Comparison of ENCODE assay signal across 11 cellular contexts in the genomic region with DNA sequence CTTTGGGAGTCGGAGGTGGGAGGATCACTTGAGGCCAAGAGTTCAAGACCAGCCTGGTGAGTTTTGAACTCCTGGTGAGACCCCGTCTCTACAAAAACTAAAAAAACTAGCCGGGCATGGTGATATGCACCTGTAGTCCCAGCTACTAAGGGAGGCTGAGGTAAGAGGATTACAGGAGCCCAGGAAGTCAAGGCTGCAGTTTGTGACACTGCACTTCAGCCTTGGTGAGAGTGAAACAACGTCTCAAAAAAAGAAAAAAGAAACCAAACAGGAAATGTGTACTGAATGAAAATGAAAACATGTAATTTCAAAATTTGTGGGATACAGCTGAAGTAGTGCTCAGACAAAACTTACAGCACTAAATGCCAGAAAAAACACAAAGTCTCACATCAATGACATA. TPM values are rescaled to one million over a fixed set of nuclear protein-coding genes. Genes with fewer than 3 reads are reported as not detected.
DNase-seq lines count a peak whose midpoint lies in the region; ATAC-seq and TF ChIP-seq lines count a peak whose summit lies in the region.
"Had no signal": no experiment of that assay in that cellular context is flagged by ENCODE, and none has a peak within 500 bp of the region (broad histone marks: within the 10 kb centered on the region; RNA-seq: fewer than 3 reads in every experiment).

No MANE protein-coding gene starts in this region.

- H3K4me1 ChIP-seq in BLaER1, result peaks cover 40% of the 10 kb centered on the region
- H3K4me1 ChIP-seq in OCI-LY7 (ENCODE audit: insufficient read depth, low read length, poor library complexity, severe bottlenecking), result peaks cover 36% of the 10 kb centered on the region

- H3K4me2 ChIP-seq in BLaER1 (peak overlapping the region; percentile 27), OCI-LY7 (ENCODE audit: low read length) (peak overlapping the region; percentile 23)

- no peak overlapping the region for H3K27ac ChIP-seq in BLaER1
- peak overlapping the region; percentile 20 for H3K27ac ChIP-seq in OCI-LY7 (ENCODE audit: low read depth, low read length, poor library complexity, severe bottlenecking)
- H3K27ac ChIP-seq: SK-N-MC had no signal

- peaks cover 11% of the 10 kb centered on the region; the same call in 1 of the 2 replicates for H3K36me3 ChIP-seq in BLaER1
- H3K36me3 ChIP-seq in OCI-LY7 (ENCODE audit: insufficient read depth, low read length), result peaks cover 10% of the 10 kb centered on the region; the same call in 1 of the 2 replicates
- H3K36me3 ChIP-seq: pancreas had no signal

- intact Hi-C loops in OCI-LY7 (cut with micrococcal nuclease; ENCODE audit: unreplicated experiment), result loop anchor here (10.0 kb wide), 1 partner anchor 424 kb away; the partner anchor contains the start of gene EPC1

- peaks cover 72% of the 10 kb centered on the region; the same call in 1 of the 2 replicates for H3K79me2 ChIP-seq in OCI-LY7 (ENCODE audit: insufficient read depth, low read depth, low read length)

- peaks cover 92% of the 10 kb centered on the region for H4K20me1 ChIP-seq in BLaER1
- no peaks in the 10 kb centered on the region for H4K20me1 ChIP-seq in OCI-LY7 (ENCODE audit: insufficient read depth, low read length)

- H3K4me3 ChIP-seq in BLaER1, result no peak overlapping the region
- no peak overlapping the region for H3K4me3 ChIP-seq in OCI-LY7 (ENCODE audit: low read depth, low read length, poor library complexity, severe bottlenecking)
- H3K4me3 ChIP-seq: pancreas, SK-N-MC had no signal

- CTCF ChIA-PET in OCI-LY7 (lab: Charles Lee; ENCODE audit: unreplicated experiment), result interaction anchor here (0.9 kb wide), 1 partner anchor 10 kb away, joined by 3 read pairs; no protein-coding TSS in a partner anchor

- no TSS peak for BruUV-seq in OCI-LY7 (replicated peaks; lab: Mats Ljungman, UMichigan)

- POLR2A ChIA-PET in OCI-LY7 (lab: Charles Lee), result interaction anchor here (0.6 to 1.3 kb wide), 2 partner anchors 13 to 1021 kb away, joined by 3 to 4 read pairs; no protein-coding TSS in a partner anchor

- peak; percentile 68 for ATAC-seq in GM18909 (IDR thresholded peaks at IDR 0.05; ENCODE audit: poor library complexity, unreplicated experiment)
- peak; percentile 55 for ATAC-seq in HG02798 (IDR thresholded peaks at IDR 0.05; ENCODE audit: poor library complexity, unreplicated experiment)

- H3K27me3 ChIP-seq in BLaER1, result no peaks in the 10 kb centered on the region
- H3K27me3 ChIP-seq: pancreas had no signal

- H3K9me2 ChIP-seq in OCI-LY7 (ENCODE audit: insufficient read depth, low read length), result no peaks in the 10 kb centered on the region

- no peak overlapping the region for H2AFZ ChIP-seq in OCI-LY7 (ENCODE audit: low read length)

- no peak overlapping the region for H3K9ac ChIP-seq in BLaER1

- no peak for TF ChIP-seq CTCF in OCI-LY7 (conservative IDR thresholded peaks at IDR 0.05; ENCODE audit: low read length)

- DNase-seq in OCI-LY7 (ENCODE audit: low spot score) (peak; percentile 34), RKO (ENCODE audit: low spot score) (no peak), NCI-H82 (lab: John Stamatoyannopoulos, UW) (no peak), GM19238 (ENCODE audit: insufficient read length, low spot score) (no peak), DMS153 (lab: John Stamatoyannopoulos, UW) (no peak)
- DNase-seq: NCI-H146, pancreas had no signal

- H3K9me3 ChIP-seq in BLaER1 (peaks cover 16% of the 10 kb centered on the region; the same call in 1 of the 2 replicates), OCI-LY7 (ENCODE audit: low read length) (peaks cover 10% of the 10 kb centered on the region; the same call in 1 of the 2 replicates)
- H3K9me3 ChIP-seq: pancreas had no signal

RNA-seq across cellular contexts. Expression of gene ARHGAP12, which starts 7.6 kb away (rescaled TPM):
- 11.8 and 15.6 TPM in 2 replicates for total RNA-seq in OCI-LY7 (2014; rRNA removed; shearing (Covaris generic))
- 14.0 and 14.5 TPM in 2 replicates for total RNA-seq in OCI-LY7 (2022)
